Comparison of ENCODE assay signal across 8 cellular contexts in the genomic region with DNA sequence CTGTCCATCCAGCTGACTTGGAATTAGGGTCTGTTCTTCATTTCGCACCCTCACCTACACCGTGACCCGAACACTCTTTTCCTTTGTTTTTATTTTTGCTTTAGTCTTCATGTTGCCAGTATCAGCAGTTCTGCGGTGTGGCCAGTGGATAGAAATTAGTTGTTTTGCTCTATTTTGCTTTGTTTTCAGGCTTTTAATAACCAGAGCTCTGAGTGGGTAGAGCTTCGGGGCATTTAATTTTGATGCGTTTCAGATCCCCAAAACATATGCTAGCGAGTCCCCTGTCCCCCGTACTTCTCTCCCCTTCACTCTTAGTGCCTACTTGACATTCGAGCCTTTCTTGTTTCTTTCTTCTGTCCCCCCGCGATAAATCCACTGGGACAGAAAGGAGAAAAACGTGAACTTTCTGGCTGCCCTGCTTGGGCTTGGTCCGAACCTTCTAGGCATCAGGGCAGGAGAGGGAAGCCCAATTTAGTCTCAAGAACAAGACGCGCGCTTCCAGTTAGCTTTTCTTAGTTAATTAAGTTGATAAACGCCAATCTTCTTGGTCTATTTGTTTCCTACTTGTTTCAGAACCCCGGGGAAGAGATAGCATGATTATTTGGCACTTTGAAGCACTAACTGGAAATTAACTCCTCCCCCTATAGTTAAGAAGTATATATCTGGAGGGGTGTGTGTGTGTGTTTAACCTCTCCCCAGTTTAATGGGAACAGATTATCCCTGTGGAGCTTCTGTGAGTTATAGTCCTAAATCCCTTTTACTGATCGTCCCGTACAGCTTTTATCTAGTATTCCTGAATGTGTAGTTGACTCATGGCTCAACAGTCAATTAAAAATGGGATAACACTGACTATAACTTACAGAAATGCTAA. TPM values are rescaled to one million over a fixed set of nuclear protein-coding genes. Genes with fewer than 3 reads are reported as not detected.
DNase-seq lines count a peak whose midpoint lies in the region; ATAC-seq and TF ChIP-seq lines count a peak whose summit lies in the region.

No MANE protein-coding gene starts in this region.

- H3K36me3 Mint-ChIP-seq in endothelial cell (ENCODE audit: low read depth, unreplicated experiment) (peaks cover 3% of the 10 kb centered on the region), nephron progenitor cell (ENCODE audit: low read depth) (no peaks in the 10 kb centered on the region)

- H3K27ac ChIP-seq in heart right ventricle (peak overlapping the region; percentile 93 to 99 (median 97)), SJCRH30 (peak overlapping the region; percentile 89)

- H3K4me3 Mint-ChIP-seq in endothelial cell (ENCODE audit: unreplicated experiment): peak overlapping the region; percentile 99
- peak overlapping the region; percentile 96 for H3K4me3 Mint-ChIP-seq in nephron progenitor cell

- H3K36me3 ChIP-seq in heart right ventricle (peaks cover 0 to 22% (median 0%) of the 10 kb centered on the region in 9 donors), SJCRH30 (no peaks in the 10 kb centered on the region)

- DNase-seq in heart right ventricle (peak in 1 of 2 donors; percentile 8), Right ventricle myocardium inferior (ENCODE audit: missing footprints) (no peak), SJCRH30 (peak in 1 of 2 experiments; percentile 16), endothelial cell (ENCODE audit: low spot score) (no peak), nephron progenitor cell (no peak), putamen (ENCODE audit: low spot score) (no peak)

- H3K9me3 Mint-ChIP-seq in endothelial cell (ENCODE audit: unreplicated experiment) (no peaks in the 10 kb centered on the region), nephron progenitor cell (no peaks in the 10 kb centered on the region)

- intact Hi-C loops in heart right ventricle (cut with DNase I) (loop anchor here in 8 of 10 donors (1.0 to 10.0 kb wide), 9 partner anchors 113 to 1217 kb away; partner anchors contain the start of genes RNF2 (in 6 of the 8), IVNS1ABP (in 2 of the 8), EDEM3 (in 1 of the 8) and ODR4 (in 1 of the 8)), Right ventricle myocardium inferior (cut with DNase I) (loop anchor here (2.0 to 10.0 kb wide), 4 partner anchors 113 to 401 kb away; partner anchors contain the start of genes IVNS1ABP and RNF2)

- TF ChIP-seq CTCF in heart right ventricle (IDR thresholded peaks at IDR 0.05) (no peak), endothelial cell (IDR thresholded peaks at IDR 0.05; ENCODE audit: unreplicated experiment) (no peak), nephron progenitor cell (IDR thresholded peaks at IDR 0.05) (no peak)

- ATAC-seq in heart right ventricle (no peak), Right ventricle myocardium inferior (no peak), HG02678 (IDR thresholded peaks at IDR 0.05; ENCODE audit: unreplicated experiment) (no peak), HG03565 (IDR thresholded peaks at IDR 0.05; ENCODE audit: unreplicated experiment) (no peak)

- H3K9me3 ChIP-seq in heart right ventricle (no peaks in the 10 kb centered on the region), SJCRH30 (replicated peaks) (no peaks in the 10 kb centered on the region)

- H3K4me3 ChIP-seq in heart right ventricle (peak overlapping the region; percentile 71 to 95 (median 81)), SJCRH30 (peak overlapping the region; percentile 89)

- H3K27me3 Mint-ChIP-seq in endothelial cell (ENCODE audit: unreplicated experiment) (peaks cover 11% of the 10 kb centered on the region), nephron progenitor cell (ENCODE audit: low read depth, poor library complexity) (peaks cover 8% of the 10 kb centered on the region)

- H3K27me3 ChIP-seq in heart right ventricle (no peaks in the 10 kb centered on the region), SJCRH30 (no peaks in the 10 kb centered on the region)

- peaks cover 3 to 52% (median 39%) of the 10 kb centered on the region in 9 donors for H3K4me1 ChIP-seq in heart right ventricle
- H3K4me1 ChIP-seq in SJCRH30: no peaks in the 10 kb centered on the region; the same call in 1 of the 2 replicates

- WGBS in heart right ventricle, 2 donors: 1% methylated on average over 20 of the region's 20 CpGs

- H3K27ac Mint-ChIP-seq in endothelial cell (ENCODE audit: unreplicated experiment) (peak overlapping the region; percentile 77), nephron progenitor cell (no peak overlapping the region)

- H3K4me1 Mint-ChIP-seq in endothelial cell (ENCODE audit: unreplicated experiment): peaks cover 21% of the 10 kb centered on the region
- peaks cover 40% of the 10 kb centered on the region for H3K4me1 Mint-ChIP-seq in nephron progenitor cell

RNA-seq across cellular contexts. Expression of gene SWT1, which starts 0.9 kb away (rescaled TPM):
- total RNA-seq in heart right ventricle (1 to 10 TPM; 3.6 to 7.9 (median 6.2) TPM), Right ventricle myocardium inferior (5.2 TPM), endothelial cell (ENCODE audit: unreplicated experiment) (11.5 TPM)
- polyA plus RNA-seq in heart right ventricle: 1 to 10 TPM; 1.4 to 2.6 TPM
- 4.3 and 5.0 TPM in 2 replicates for total RNA-seq in SJCRH30 (2014; rRNA removed; shearing (Covaris generic))

RNA-seq across cellular contexts. Expression of gene TRMT1L, which starts 1.1 kb away (rescaled TPM):
- total RNA-seq in heart right ventricle: 10 to 100 TPM; 19.2 to 34.1 (median 26.7) TPM
- 1 to 10 TPM; 6.8 to 9.7 TPM for polyA plus RNA-seq in heart right ventricle
- 27.6 TPM for total RNA-seq in Right ventricle myocardium inferior
- total RNA-seq in SJCRH30 (2014; rRNA removed; shearing (Covaris generic)): 21.7 and 25.6 TPM in 2 replicates
- total RNA-seq in endothelial cell (ENCODE audit: unreplicated experiment): 17.4 TPM
